In genomic region chr20:57843941-57844625, GRCh38 we compare ENCODE assay signal across 18 cellular contexts.
DNase-seq lines count a peak whose midpoint lies in the region; ATAC-seq and TF ChIP-seq lines count a peak whose summit lies in the region.
"Had no signal": no experiment of that assay in that cellular context is flagged by ENCODE, and none has a peak within 500 bp of the region (broad histone marks: within the 10 kb centered on the region; RNA-seq: fewer than 3 reads in every experiment).

No MANE protein-coding gene starts in this region.

- intact Hi-C loops in IMR-90 (cut with micrococcal nuclease) (loop anchor here (10.0 kb wide), 1 partner anchor 189 kb away; no protein-coding TSS in a partner anchor), esophagus muscularis mucosa (cut with DNase I) (no loop called here)

- H3K9ac ChIP-seq in H9 (ENCODE audit: extremely low read depth, insufficient read length, low read length) (no peak overlapping the region), IMR-90 (ENCODE audit: low read depth, low read length) (no peak overlapping the region)
- H3K9ac ChIP-seq: BLaER1 treated with 17β-estradiol and CSF1 and Interleukin-3, amounts not matched to agents 10 nM and 100 nM had no signal

- H3K4me3 ChIP-seq in IMR-90 (ENCODE audit: insufficient read depth, low read depth, low read length) (no peak overlapping the region), esophagus muscularis mucosa (no peak overlapping the region)
- H3K4me3 ChIP-seq: BLaER1 treated with 17β-estradiol and CSF1 and Interleukin-3, amounts not matched to agents 10 nM and 100 nM; SJCRH30 had no signal

- DNase-seq in H9, result peak; percentile 22
- DNase-seq in IMR-90, result no peak
- peak; percentile 92 for DNase-seq in esophagus muscularis mucosa (ENCODE audit: extremely low spot score)
- DNase-seq in stimulated activated effector memory CD8-positive, alpha-beta T cell treated with anti-CD3 and anti-CD28 coated beads, Interleukin-12 subunit alpha, Interleukin-12 subunit beta, amount 100 ng/mL, for 72 hours (ENCODE audit: low spot score in 2 of 2), result no peak
- no peak for DNase-seq in GM03348 (ENCODE audit: low spot score)
- DNase-seq in omental fat pad (ENCODE audit: low spot score), result no peak
- DNase-seq: CD4-positive, alpha-beta memory T cell; GOT3; Karpas-422; MV-4-11; NCI-H1105 treated with DMSO at 0.1 percent for 48 hours; NCI-H1694 treated with DMSO at 0.1 percent for 48 hours; NCI-H446; NCI-H526 had no signal

- H3K4ac ChIP-seq in H9 (ENCODE audit: low read depth, low read length), result no peak overlapping the region
- H3K4ac ChIP-seq in IMR-90 (ENCODE audit: low read depth, low read length), result no peak overlapping the region

- no peak overlapping the region for H2BK15ac ChIP-seq in H9 (ENCODE audit: low read depth, low read length)
- H2BK15ac ChIP-seq in IMR-90 (ENCODE audit: low read depth, low read length), result no peak overlapping the region

- POLR2A ChIA-PET in IMR-90 (lab: Charles Lee; ENCODE audit: unreplicated experiment), result no interaction called here

- H4K8ac ChIP-seq in H9 (replicated peaks; ENCODE audit: insufficient read length, low read depth, low read length) (no peak overlapping the region), IMR-90 (ENCODE audit: low read depth in 2 of 2, low read length in 2 of 2) (no peak overlapping the region)

- no peaks in the 10 kb centered on the region for H3K9me1 ChIP-seq in IMR-90 (ENCODE audit: insufficient read depth, low read length)

- TF ChIP-seq CTCF in H9 (conservative IDR thresholded peaks at IDR 0.05), result no peak
- TF ChIP-seq CTCF in IMR-90 (conservative IDR thresholded peaks at IDR 0.05; ENCODE audit: low read depth, low read length), result no peak
- TF ChIP-seq CTCF in esophagus muscularis mucosa (IDR thresholded peaks at IDR 0.05), result no peak
- TF ChIP-seq CTCF in omental fat pad (IDR thresholded peaks at IDR 0.05), result no peak

- H2BK12ac ChIP-seq in H9 (ENCODE audit: insufficient read length, low read depth, low read length), result no peak overlapping the region

- BruUV-seq in IMR-90 (replicated peaks; lab: Mats Ljungman, UMichigan), result no TSS peak

- TF ChIP-seq POLR2A in IMR-90 (IDR thresholded peaks at IDR 0.05; ENCODE audit: low read depth, low read length), result no peak
- TF ChIP-seq POLR2A in esophagus muscularis mucosa (IDR thresholded peaks at IDR 0.05; ENCODE audit: low read depth), result no peak

- H3K4me2 ChIP-seq in H9 (ENCODE audit: insufficient read depth, insufficient read length, low read length), result no peak overlapping the region
- no peak overlapping the region for H3K4me2 ChIP-seq in IMR-90 (ENCODE audit: low read depth, low read length)
- H3K4me2 ChIP-seq: BLaER1 treated with 17β-estradiol and CSF1 and Interleukin-3, amounts not matched to agents 10 nM and 100 nM had no signal

- no peak overlapping the region for H2BK120ac ChIP-seq in H9 (ENCODE audit: low read depth, low read length, poor library complexity, severe bottlenecking)
- no peak overlapping the region for H2BK120ac ChIP-seq in IMR-90 (ENCODE audit: low read depth, low read length)

- no peak for TF ChIP-seq EP300 in esophagus muscularis mucosa (IDR thresholded peaks at IDR 0.05)

- peaks cover 12% of the 10 kb centered on the region for H3K27me3 Mint-ChIP-seq in H9 (ENCODE audit: low read depth)
- H3K27me3 Mint-ChIP-seq: CD4-positive, alpha-beta memory T cell had no signal

- H3K79me1 ChIP-seq in H9 (ENCODE audit: insufficient read depth, low read depth, low read length, poor library complexity, severe bottlenecking), result no peaks in the 10 kb centered on the region
- H3K79me1 ChIP-seq in IMR-90 (ENCODE audit: low read depth in 1 of 2, low read length in 2 of 2), result no peaks in the 10 kb centered on the region

- H3K18ac ChIP-seq in H9 (ENCODE audit: insufficient read length, low read depth, low read length), result no peak overlapping the region
- no peak overlapping the region for H3K18ac ChIP-seq in IMR-90 (ENCODE audit: low read depth, low read length)

- no peaks in the 10 kb centered on the region for H3K23me2 ChIP-seq in H9 (ENCODE audit: insufficient read length, low read depth, low read length, poor library complexity, severe bottlenecking)

- CTCF ChIA-PET in IMR-90 (lab: Yijun Ruan, JAX), result no interaction called here

- H3K27ac ChIP-seq in H9 (ENCODE audit: insufficient read length, low read depth, low read length) (no peak overlapping the region), IMR-90 (ENCODE audit: insufficient read depth, low read length) (no peak overlapping the region), esophagus muscularis mucosa (replicated peaks in 1 of 4) (no peak overlapping the region)
- H3K27ac ChIP-seq: BLaER1 treated with 17β-estradiol and CSF1 and Interleukin-3, amounts not matched to agents 10 nM and 100 nM; SJCRH30 had no signal

- H4K20me1 ChIP-seq in H9 (ENCODE audit: control insufficient read depth, insufficient read depth, insufficient read length) (no peaks in the 10 kb centered on the region), IMR-90 (ENCODE audit: insufficient read depth, low read length) (no peaks in the 10 kb centered on the region)

- H3K56ac ChIP-seq in H9 (ENCODE audit: insufficient read length, low read depth, low read length) (no peak overlapping the region), IMR-90 (ENCODE audit: extremely low read depth, insufficient read depth, low read length) (no peak overlapping the region)

- H3T11ph ChIP-seq in H9 (ENCODE audit: low read length), result no peak overlapping the region

- dilution Hi-C loops in IMR-90 (cut with HindIII; ENCODE audit: low sequenced_read_pairs, unreplicated experiment), result no loop called here

- no peak overlapping the region for H4K5ac ChIP-seq in H9 (ENCODE audit: insufficient read length, low read depth, low read length)
- no peak overlapping the region for H4K5ac ChIP-seq in IMR-90 (ENCODE audit: low read depth, low read length)

- WGBS in H9 (ENCODE audit: extremely low coverage, insufficient read length, low lambda C conversion rate), result no CpG with 5 or more reads among the region's 14 CpGs
- WGBS in IMR-90 (ENCODE audit: extremely low coverage in 2 of 2, insufficient read length in 1 of 2), 2 experiments, result 72% methylated on average over 6 of the region's 14 CpGs; no CpG with 5 or more reads in 1 of the 2 experiments
- 96% methylated on average over 14 of the region's 14 CpGs for WGBS in esophagus muscularis mucosa

- no peak overlapping the region for H2AK5ac ChIP-seq in H9 (ENCODE audit: insufficient read length, low read length)
- no peak overlapping the region for H2AK5ac ChIP-seq in IMR-90 (ENCODE audit: low read depth, low read length)

- H3K4me1 Mint-ChIP-seq in H9, result peaks cover 0 to 2% of the 10 kb centered on the region in 2 experiments; a peak in 1 of 4 replicates
- peaks cover 13% of the 10 kb centered on the region for H3K4me1 Mint-ChIP-seq in stimulated activated effector memory CD8-positive, alpha-beta T cell treated with anti-CD3 and anti-CD28 coated beads, Interleukin-12 subunit alpha, Interleukin-12 subunit beta, amount 100 ng/mL, for 72 hours
- H3K4me1 Mint-ChIP-seq: CD4-positive, alpha-beta memory T cell; IgD-negative memory B cell had no signal

- no peaks in the 10 kb centered on the region for H3K79me2 ChIP-seq in H9 (ENCODE audit: insufficient read depth, low read length)

- H2AK9ac ChIP-seq in IMR-90 (replicated peaks; ENCODE audit: low read depth, low read length, poor library complexity), result no peak overlapping the region

- H3K27me3 ChIP-seq in H9 (ENCODE audit: insufficient read depth, low read length) (no peaks in the 10 kb centered on the region), IMR-90 (ENCODE audit: control insufficient read depth, insufficient read depth, low read length) (peaks cover 12% of the 10 kb centered on the region), esophagus muscularis mucosa (no peaks in the 10 kb centered on the region)
- H3K27me3 ChIP-seq: BLaER1 treated with 17β-estradiol and CSF1 and Interleukin-3, amounts not matched to agents 10 nM and 100 nM; SJCRH30 had no signal

- H3K4me1 ChIP-seq in H9 (ENCODE audit: insufficient read depth, low read length) (no peaks in the 10 kb centered on the region), IMR-90 (ENCODE audit: control insufficient read depth, insufficient read depth, low read length) (no peaks in the 10 kb centered on the region), esophagus muscularis mucosa (no peaks in the 10 kb centered on the region)

- H3K4me3 Mint-ChIP-seq in H9, result no peak overlapping the region
- no peak overlapping the region for H3K4me3 Mint-ChIP-seq in stimulated activated effector memory CD8-positive, alpha-beta T cell treated with anti-CD3 and anti-CD28 coated beads, Interleukin-12 subunit alpha, Interleukin-12 subunit beta, amount 100 ng/mL, for 72 hours
- H3K4me3 Mint-ChIP-seq: CD4-positive, alpha-beta memory T cell had no signal

- in situ Hi-C loops in IMR-90 (cut with MboI; ENCODE audit: low sequenced_read_pairs), result no loop called here

- no peak overlapping the region; a peak in 1 of 7 replicates for H3K27ac Mint-ChIP-seq in H9
- H3K27ac Mint-ChIP-seq in stimulated activated effector memory CD8-positive, alpha-beta T cell treated with anti-CD3 and anti-CD28 coated beads, Interleukin-12 subunit alpha, Interleukin-12 subunit beta, amount 100 ng/mL, for 72 hours, result peak overlapping the region; percentile 74
- H3K27ac Mint-ChIP-seq: IgD-negative memory B cell had no signal

- H2BK20ac ChIP-seq in H9 (ENCODE audit: low read depth, low read length, poor library complexity, severe bottlenecking) (no peak overlapping the region), IMR-90 (ENCODE audit: low read depth, low read length) (no peak overlapping the region)

- no peak overlapping the region for H4K91ac ChIP-seq in H9 (ENCODE audit: insufficient read length, low read depth, low read length)
- H4K91ac ChIP-seq in IMR-90 (ENCODE audit: insufficient read depth, low read depth, low read length), result no peak overlapping the region

- no peaks in the 10 kb centered on the region; a peak in 1 of 7 replicates for H3K36me3 Mint-ChIP-seq in H9 (ENCODE audit: insufficient read depth in 1 of 3, low read depth in 3 of 3)
- no peaks in the 10 kb centered on the region for H3K36me3 Mint-ChIP-seq in stimulated activated effector memory CD8-positive, alpha-beta T cell treated with anti-CD3 and anti-CD28 coated beads, Interleukin-12 subunit alpha, Interleukin-12 subunit beta, amount 100 ng/mL, for 72 hours
- H3K36me3 Mint-ChIP-seq: CD4-positive, alpha-beta memory T cell; IgD-negative memory B cell had no signal

- H2AFZ ChIP-seq in H9 (ENCODE audit: low read length) (no peak overlapping the region), IMR-90 (replicated peaks; ENCODE audit: low read length, poor library complexity) (peak overlapping the region; percentile 50)

- H3K9me3 ChIP-seq in H9 (ENCODE audit: control insufficient read depth, low read depth, low read length), result no peaks in the 10 kb centered on the region
- no peaks in the 10 kb centered on the region for H3K9me3 ChIP-seq in IMR-90 (ENCODE audit: control insufficient read depth, insufficient read depth, low read length)
- H3K9me3 ChIP-seq in esophagus muscularis mucosa, result no peaks in the 10 kb centered on the region
- H3K9me3 ChIP-seq: BLaER1 treated with 17β-estradiol and CSF1 and Interleukin-3, amounts not matched to agents 10 nM and 100 nM had no signal

- no peak overlapping the region for H3K14ac ChIP-seq in H9 (ENCODE audit: insufficient read depth, low read length)
- no peak overlapping the region for H3K14ac ChIP-seq in IMR-90 (replicated peaks; ENCODE audit: low read depth, low read length)

- no peak overlapping the region for H2BK5ac ChIP-seq in H9 (ENCODE audit: insufficient read length, low read length)
- H2BK5ac ChIP-seq in IMR-90 (ENCODE audit: low read depth, low read length, poor library complexity, severe bottlenecking), result no peak overlapping the region

- ATAC-seq in IMR-90 (ENCODE audit: low read depth) (no peak), omental fat pad (ENCODE audit: low FRiP score) (no peak), GM18502 (IDR thresholded peaks at IDR 0.05; ENCODE audit: poor library complexity, unreplicated experiment) (no peak)
- no peak for ATAC-seq in stimulated activated effector memory CD8-positive, alpha-beta T cell treated with anti-CD3 and anti-CD28 coated beads, Interleukin-12 subunit alpha, Interleukin-12 subunit beta, amount 100 ng/mL, for 72 hours

- H3K9me3 Mint-ChIP-seq in H9, result no peaks in the 10 kb centered on the region; a peak in 1 of 5 replicates
- no peaks in the 10 kb centered on the region for H3K9me3 Mint-ChIP-seq in stimulated activated effector memory CD8-positive, alpha-beta T cell treated with anti-CD3 and anti-CD28 coated beads, Interleukin-12 subunit alpha, Interleukin-12 subunit beta, amount 100 ng/mL, for 72 hours
- H3K9me3 Mint-ChIP-seq: CD4-positive, alpha-beta memory T cell; IgD-negative memory B cell had no signal

- H3K36me3 ChIP-seq in IMR-90 (ENCODE audit: control insufficient read depth, insufficient read depth, low read length) (no peaks in the 10 kb centered on the region), esophagus muscularis mucosa (no peaks in the 10 kb centered on the region)
- H3K36me3 ChIP-seq: BLaER1 treated with 17β-estradiol and CSF1 and Interleukin-3, amounts not matched to agents 10 nM and 100 nM; SJCRH30 had no signal

- no peak overlapping the region for H3K23ac ChIP-seq in H9 (ENCODE audit: insufficient read length, low read depth, low read length)
- no peak overlapping the region for H3K23ac ChIP-seq in IMR-90 (ENCODE audit: low read depth, low read length)

- no peak for TF ChIP-seq RAD21 in IMR-90 (IDR thresholded peaks at IDR 0.05; ENCODE audit: low read length)

Comparison
In these comparisons a context has a peak if more than half of its experiments do, and no peak if none do; other contexts are left out.
1. DNase-seq: peak in H9 (single experiment) and esophagus muscularis mucosa (single experiment); none in IMR-90 (single experiment), stimulated activated effector memory CD8-positive, alpha-beta T cell treated with anti-CD3 and anti-CD28 coated beads, Interleukin-12 subunit alpha, Interleukin-12 subunit beta, amount 100 ng/mL, for 72 hours (0 of 2), GM03348 (single experiment) and omental fat pad (single experiment).